ENCODE assay signal across 12 cellular contexts in genomic region chr20:40493071-40493470, GRCh38.
DNase-seq lines count a peak whose midpoint lies in the region; ATAC-seq and TF ChIP-seq lines count a peak whose summit lies in the region.
"Had no signal": no experiment of that assay in that cellular context is flagged by ENCODE, and none has a peak within 500 bp of the region (broad histone marks: within the 10 kb centered on the region; RNA-seq: fewer than 3 reads in every experiment).

No MANE protein-coding gene starts in this region.

- no peaks in the 10 kb centered on the region for H3K79me2 ChIP-seq in Karpas-422 (ENCODE audit: low read length)

- H3K9me3 ChIP-seq in mesenchymal stem cell (ENCODE audit: control insufficient read depth, low read length) (no peaks in the 10 kb centered on the region), Karpas-422 (ENCODE audit: low read length) (no peaks in the 10 kb centered on the region)

- DNase-seq in AG09319 (ENCODE audit: extremely low read depth, low read depth) (peak; percentile 48), NCI-H1105 (lab: John Stamatoyannopoulos, UW) (peak; percentile 45), fibroblast of gingiva (ENCODE audit: low read depth) (peak; percentile 85), mesenchymal stem cell (peak; percentile 37), foreskin keratinocyte (no peak), Karpas-422 (no peak)
- no peak for DNase-seq in activated CD4-positive, alpha-beta T cell treated with anti-CD3 and anti-CD28 coated beads, Interleukin-2, amount 50 U/mL, for 4 hours
- DNase-seq: activated CD8-positive, alpha-beta memory T cell treated with anti-CD3 and anti-CD28 coated beads, Interleukin-2, amount 50 U/mL, for 4 hours; amygdala; GDM1; small intestine had no signal

- H2BK120ac ChIP-seq in mesenchymal stem cell (ENCODE audit: low read depth, low read length), result no peak overlapping the region

- no peak overlapping the region for H3K14ac ChIP-seq in mesenchymal stem cell (ENCODE audit: low read length in 2 of 2)

- H3K4me3 ChIP-seq in mesenchymal stem cell (ENCODE audit: insufficient read depth in 1 of 2, low read depth in 1 of 2, low read length in 2 of 2) (no peak overlapping the region), Karpas-422 (ENCODE audit: low read length) (no peak overlapping the region)

- TF ChIP-seq CTCF in AG09319 (IDR thresholded peaks at IDR 0.05; ENCODE audit: low read depth, low read length), result no peak
- no peak for TF ChIP-seq CTCF in foreskin keratinocyte (conservative IDR thresholded peaks at IDR 0.05)

- H3K27me3 ChIP-seq in mesenchymal stem cell (ENCODE audit: control insufficient read depth in 1 of 2, insufficient read depth in 1 of 2, low read length in 2 of 2), result peaks cover 0 to 7% of the 10 kb centered on the region in 2 experiments
- H3K27me3 ChIP-seq in foreskin keratinocyte, result no peaks in the 10 kb centered on the region
- H3K27me3 ChIP-seq in Karpas-422 (ENCODE audit: low read length), result no peaks in the 10 kb centered on the region

- H4K8ac ChIP-seq in mesenchymal stem cell (ENCODE audit: low read length), result no peak overlapping the region

- 81% methylated on average over 4 of the region's 4 CpGs for WGBS in mesenchymal stem cell

- no peaks in the 10 kb centered on the region for H4K20me1 ChIP-seq in Karpas-422 (ENCODE audit: insufficient read depth, low read depth, low read length)

- peak overlapping the region in 1 of 2 experiments; percentile 18 for H2BK12ac ChIP-seq in mesenchymal stem cell (ENCODE audit: low read length in 2 of 2)

- no peaks in the 10 kb centered on the region for H3K79me1 ChIP-seq in mesenchymal stem cell (replicated peaks; ENCODE audit: low read length, poor library complexity, severe bottlenecking)

- no peak overlapping the region for H2BK15ac ChIP-seq in mesenchymal stem cell (ENCODE audit: low read depth, poor library complexity, severe bottlenecking)

- H3K36me3 ChIP-seq in mesenchymal stem cell (ENCODE audit: control insufficient read depth in 1 of 2, insufficient read depth in 2 of 2, low read depth in 1 of 2, low read length in 2 of 2), result no peaks in the 10 kb centered on the region
- H3K36me3 ChIP-seq in Karpas-422 (ENCODE audit: insufficient read depth, low read length), result no peaks in the 10 kb centered on the region

- ATAC-seq in foreskin keratinocyte (no peak), HG03442 (IDR thresholded peaks at IDR 0.05; ENCODE audit: unreplicated experiment) (no peak)

- no peak overlapping the region for H3K23ac ChIP-seq in mesenchymal stem cell (ENCODE audit: low read length in 2 of 2)

- H4K91ac ChIP-seq in mesenchymal stem cell (ENCODE audit: low read length), result no peak overlapping the region

- H3K9ac ChIP-seq in mesenchymal stem cell (ENCODE audit: low read length) (no peak overlapping the region), Karpas-422 (ENCODE audit: low read length) (no peak overlapping the region)

- H3K18ac ChIP-seq in mesenchymal stem cell (ENCODE audit: low read depth in 1 of 2, low read length in 2 of 2), result no peak overlapping the region

- H3K9me2 ChIP-seq in Karpas-422 (replicated peaks; ENCODE audit: insufficient read depth, low read length), result no peaks in the 10 kb centered on the region

- H2BK5ac ChIP-seq in mesenchymal stem cell (ENCODE audit: low read depth, low read length, poor library complexity, severe bottlenecking), result no peak overlapping the region

- H3K27ac ChIP-seq in mesenchymal stem cell (ENCODE audit: low read length, poor library complexity, severe bottlenecking), result no peak overlapping the region
- H3K27ac ChIP-seq in foreskin keratinocyte, result no peak overlapping the region
- H3K27ac ChIP-seq in Karpas-422 (ENCODE audit: low read length), result no peak overlapping the region

- H2AFZ ChIP-seq in mesenchymal stem cell (ENCODE audit: low read depth, low read length) (no peak overlapping the region), Karpas-422 (ENCODE audit: low read length) (no peak overlapping the region)

- no peak overlapping the region for H3K4ac ChIP-seq in mesenchymal stem cell (ENCODE audit: low read depth in 1 of 2, low read length in 2 of 2)

- H2AK5ac ChIP-seq in mesenchymal stem cell (ENCODE audit: low read length, severe bottlenecking), result no peak overlapping the region

- H3K4me1 ChIP-seq in mesenchymal stem cell (ENCODE audit: control insufficient read depth, insufficient read depth, low read depth, low read length) (peaks cover 3% of the 10 kb centered on the region), foreskin keratinocyte (peaks cover 25% of the 10 kb centered on the region), Karpas-422 (ENCODE audit: low read length) (no peaks in the 10 kb centered on the region)

- H3K4me2 ChIP-seq in mesenchymal stem cell (ENCODE audit: low read length, poor library complexity, severe bottlenecking) (no peak overlapping the region), Karpas-422 (ENCODE audit: low read depth, low read length, poor library complexity, severe bottlenecking) (no peak overlapping the region)

Comparison
In these comparisons a context has a peak if more than half of its experiments do, and no peak if none do; other contexts are left out.
1. DNase-seq: peak in AG09319 (single experiment), NCI-H1105 (single experiment), fibroblast of gingiva (single experiment) and mesenchymal stem cell (single experiment); none in foreskin keratinocyte (0 of 2), activated CD4-positive, alpha-beta T cell treated with anti-CD3 and anti-CD28 coated beads, Interleukin-2, amount 50 U/mL, for 4 hours (0 of 2) and Karpas-422 (single experiment).